ENCODE assay signal across 7 cellular contexts in genomic region chr3:11916418-11916747, GRCh38.
DNase-seq lines count a peak whose midpoint lies in the region; ATAC-seq, FAIRE-seq and TF ChIP-seq lines count a peak whose summit lies in the region.
"Not testable (repeated sequence)": the region's sequence is repeated elsewhere in the genome, so short reads cannot be mapped to it uniquely, and the experiment has no call there.

No MANE protein-coding gene starts in this region.

- H3K36me3 ChIP-seq in bronchial epithelial cell (ENCODE audit: control insufficient read depth, insufficient read depth, low read length); right atrium auricular region; left lung; small intestine (ENCODE audit: control insufficient read depth in 2 of 2, insufficient read depth in 2 of 2, low read length in 2 of 2): not testable (repeated sequence)

- H3K9me3 ChIP-seq in right atrium auricular region; left lung; small intestine (ENCODE audit: control insufficient read depth, low read depth): not testable (repeated sequence)

- not testable (repeated sequence) for TF ChIP-seq CTCF in bronchial epithelial cell (IDR thresholded peaks at IDR 0.05; ENCODE audit: insufficient read depth, low read length, severe bottlenecking); right atrium auricular region (IDR thresholded peaks at IDR 0.05); left lung (IDR thresholded peaks at IDR 0.05)

- ATAC-seq in left lung, result peak; percentile 59

- WGBS in small intestine, 3 donors, result 12 to 51% (median 17%) methylated on average over 2 of the region's 2 CpGs

- H3K27ac ChIP-seq in right atrium auricular region; left lung; small intestine (ENCODE audit: low read depth in 1 of 2, low read length in 1 of 2): not testable (repeated sequence)

- FAIRE-seq in bronchial epithelial cell (lab: Jason Lieb, UNC), result peak; percentile 77
- FAIRE-seq in small intestine (lab: Jason Lieb, UNC), result not testable (repeated sequence)

- not testable (repeated sequence) for H3K27me3 ChIP-seq in bronchial epithelial cell (ENCODE audit: control insufficient read depth, insufficient read depth, low read length); right atrium auricular region; left lung; small intestine (ENCODE audit: control insufficient read depth in 2 of 2, insufficient read depth in 2 of 2, low read length in 2 of 2)

- not testable (repeated sequence) for H3K4me1 ChIP-seq in right atrium auricular region; left lung; small intestine (ENCODE audit: control insufficient read depth in 2 of 2, insufficient read depth in 1 of 2, low read depth in 1 of 2, low read length in 1 of 2)

- peak; percentile 71 for DNase-seq in NCI-H2029 (lab: John Stamatoyannopoulos, UW)
- peak; percentile 81 for DNase-seq in RPMI8226
- not testable (repeated sequence) for DNase-seq in bronchial epithelial cell (ENCODE audit: low read depth); left lung
- DNase-seq in right atrium auricular region (ENCODE audit: low spot score), result peak; percentile 38
- DNase-seq in mesenteric fat pad (ENCODE audit: low spot score), result peak; percentile 22
- peak; percentile 81 for DNase-seq in small intestine

- H3K4me3 ChIP-seq in bronchial epithelial cell (ENCODE audit: low read depth, low read length); right atrium auricular region; left lung; small intestine (ENCODE audit: low read depth in 1 of 2, low read length in 2 of 2): not testable (repeated sequence)

- intact Hi-C loops in left lung (cut with DNase I), result not testable (repeated sequence)
